1 cellular context compared by ENCODE assay signal in the genomic region with DNA sequence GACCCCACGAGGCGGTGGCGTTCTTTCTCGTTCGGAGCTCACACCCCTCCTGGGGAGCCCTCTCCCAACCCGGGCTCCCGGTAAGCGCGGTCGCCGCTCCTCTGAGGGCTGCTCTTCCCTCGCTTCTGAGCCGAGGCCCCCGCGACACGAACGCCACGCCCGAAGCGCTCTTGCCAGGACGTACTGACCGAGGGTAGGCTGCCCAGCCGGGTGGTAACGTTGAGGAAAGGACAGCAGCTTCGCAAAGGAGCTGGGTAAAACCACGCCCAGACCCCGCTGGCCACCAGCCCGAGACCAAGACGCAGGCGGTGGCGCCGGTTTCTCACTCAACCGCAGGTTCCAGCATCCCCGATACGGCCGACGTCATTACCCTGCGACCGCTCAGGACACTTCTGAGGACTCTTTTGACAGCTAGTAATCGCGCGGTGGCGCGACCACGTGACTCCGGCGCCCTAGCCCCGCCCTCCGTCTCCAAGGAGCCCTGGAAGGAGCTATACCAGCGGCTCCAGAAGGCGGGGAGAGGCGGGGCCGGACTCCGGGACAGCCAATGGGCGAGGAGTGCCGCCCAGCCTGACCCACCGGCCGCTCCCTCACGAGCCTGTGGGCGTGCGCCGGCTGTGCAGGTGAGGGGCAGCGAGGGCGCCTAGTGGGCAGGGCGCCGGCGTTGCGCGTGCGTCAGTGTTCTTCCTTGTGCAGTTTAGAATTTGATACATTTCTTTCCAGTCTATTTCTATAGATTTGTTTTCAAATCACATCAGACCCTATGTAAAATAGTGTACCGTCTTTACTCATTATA.
TF ChIP-seq lines count a peak whose summit lies in the region.

No MANE protein-coding gene starts in this region.

TF ChIP-seq in HepG2, 621 proteins besides CTCF, POLR2A, EP300 and RAD21 (continues in another document):
- TF ChIP-seq MTA3 (CRISPR knock-in tag; IDR thresholded peaks at IDR 0.05) (no peak), ZNF530 (CRISPR knock-in tag; IDR thresholded peaks at IDR 0.05; ENCODE audit: low read depth) (no peak; the same call in 1 of the 2 replicates), ZNF160 (CRISPR knock-in tag; IDR thresholded peaks at IDR 0.05) (0 out of 2 replicates have a peak, but pooled peaks have one; percentile 86), HOXA9 (CRISPR knock-in tag; IDR thresholded peaks at IDR 0.05; ENCODE audit: borderline replicate concordance) (no peak), ZFYVE20 (CRISPR knock-in tag; IDR thresholded peaks at IDR 0.05; ENCODE audit: borderline replicate concordance, low read depth) (no peak), ZNF430 (CRISPR knock-in tag; IDR thresholded peaks at IDR 0.05) (peak; percentile 26; the same call in 1 of the 2 replicates), RAD51 (IDR thresholded peaks at IDR 0.05; ENCODE audit: borderline replicate concordance) (peak; percentile 96), KDM5B (CRISPR knock-in tag; IDR thresholded peaks at IDR 0.05; ENCODE audit: borderline replicate concordance) (peak; percentile 96), RFX5 (IDR thresholded peaks at IDR 0.05; ENCODE audit: low read depth, low read length) (no peak), HNF4A (CRISPR knock-in tag; IDR thresholded peaks at IDR 0.05) (0 out of 2 replicates have a peak, but pooled peaks have one; percentile 21), FOSL2 (CRISPR knock-in tag; IDR thresholded peaks at IDR 0.05) (peak; percentile 53; the same call in 1 of the 2 replicates), ATRX (CRISPR knock-in tag; IDR thresholded peaks at IDR 0.05; ENCODE audit: borderline replicate concordance) (no peak), RFX3 (CRISPR knock-in tag; IDR thresholded peaks at IDR 0.05) (peak; percentile 72), RCOR2 (CRISPR knock-in tag; IDR thresholded peaks at IDR 0.05) (peak; percentile 57; the same call in 1 of the 2 replicates), AGO2 (optimal IDR thresholded peaks at IDR 0.05; ENCODE audit: low read depth, low read length) (peak; percentile 91), CBX5 (CRISPR knock-in tag; IDR thresholded peaks at IDR 0.05; ENCODE audit: borderline replicate concordance) (peak; percentile 83; the same call in 1 of the 2 replicates), NCOA2 (CRISPR knock-in tag; IDR thresholded peaks at IDR 0.05) (peak; percentile 13), ZNF841 (CRISPR knock-in tag; IDR thresholded peaks at IDR 0.05; ENCODE audit: borderline replicate concordance) (no peak), NKX3-1 (CRISPR knock-in tag; IDR thresholded peaks at IDR 0.05) (no peak)
- TF ChIP-seq, protein P1, sequence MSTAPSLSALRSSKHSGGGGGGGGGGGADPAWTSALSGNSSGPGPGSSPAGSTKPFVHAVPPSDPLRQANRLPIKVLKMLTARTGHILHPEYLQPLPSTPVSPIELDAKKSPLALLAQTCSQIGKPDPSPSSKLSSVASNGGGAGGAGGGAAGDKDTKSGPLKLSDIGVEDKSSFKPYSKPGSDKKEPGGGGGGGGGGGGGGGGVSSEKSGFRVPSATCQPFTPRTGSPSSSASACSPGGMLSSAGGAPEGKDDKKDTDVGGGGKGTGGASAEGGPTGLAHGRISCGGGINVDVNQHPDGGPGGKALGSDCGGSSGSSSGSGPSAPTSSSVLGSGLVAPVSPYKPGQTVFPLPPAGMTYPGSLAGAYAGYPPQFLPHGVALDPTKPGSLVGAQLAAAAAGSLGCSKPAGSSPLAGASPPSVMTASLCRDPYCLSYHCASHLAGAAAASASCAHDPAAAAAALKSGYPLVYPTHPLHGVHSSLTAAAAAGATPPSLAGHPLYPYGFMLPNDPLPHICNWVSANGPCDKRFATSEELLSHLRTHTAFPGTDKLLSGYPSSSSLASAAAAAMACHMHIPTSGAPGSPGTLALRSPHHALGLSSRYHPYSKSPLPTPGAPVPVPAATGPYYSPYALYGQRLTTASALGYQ (CRISPR knock-in tag; IDR thresholded peaks at IDR 0.05): peak; percentile 86; the same call in 1 of the 2 replicates
- TF ChIP-seq, protein P2, sequence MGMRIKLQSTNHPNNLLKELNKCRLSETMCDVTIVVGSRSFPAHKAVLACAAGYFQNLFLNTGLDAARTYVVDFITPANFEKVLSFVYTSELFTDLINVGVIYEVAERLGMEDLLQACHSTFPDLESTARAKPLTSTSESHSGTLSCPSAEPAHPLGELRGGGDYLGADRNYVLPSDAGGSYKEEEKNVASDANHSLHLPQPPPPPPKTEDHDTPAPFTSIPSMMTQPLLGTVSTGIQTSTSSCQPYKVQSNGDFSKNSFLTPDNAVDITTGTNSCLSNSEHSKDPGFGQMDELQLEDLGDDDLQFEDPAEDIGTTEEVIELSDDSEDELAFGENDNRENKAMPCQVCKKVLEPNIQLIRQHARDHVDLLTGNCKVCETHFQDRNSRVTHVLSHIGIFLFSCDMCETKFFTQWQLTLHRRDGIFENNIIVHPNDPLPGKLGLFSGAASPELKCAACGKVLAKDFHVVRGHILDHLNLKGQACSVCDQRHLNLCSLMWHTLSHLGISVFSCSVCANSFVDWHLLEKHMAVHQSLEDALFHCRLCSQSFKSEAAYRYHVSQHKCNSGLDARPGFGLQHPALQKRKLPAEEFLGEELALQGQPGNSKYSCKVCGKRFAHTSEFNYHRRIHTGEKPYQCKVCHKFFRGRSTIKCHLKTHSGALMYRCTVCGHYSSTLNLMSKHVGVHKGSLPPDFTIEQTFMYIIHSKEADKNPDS (CRISPR knock-in tag; IDR thresholded peaks at IDR 0.05): no peak
- TF ChIP-seq, protein P3, sequence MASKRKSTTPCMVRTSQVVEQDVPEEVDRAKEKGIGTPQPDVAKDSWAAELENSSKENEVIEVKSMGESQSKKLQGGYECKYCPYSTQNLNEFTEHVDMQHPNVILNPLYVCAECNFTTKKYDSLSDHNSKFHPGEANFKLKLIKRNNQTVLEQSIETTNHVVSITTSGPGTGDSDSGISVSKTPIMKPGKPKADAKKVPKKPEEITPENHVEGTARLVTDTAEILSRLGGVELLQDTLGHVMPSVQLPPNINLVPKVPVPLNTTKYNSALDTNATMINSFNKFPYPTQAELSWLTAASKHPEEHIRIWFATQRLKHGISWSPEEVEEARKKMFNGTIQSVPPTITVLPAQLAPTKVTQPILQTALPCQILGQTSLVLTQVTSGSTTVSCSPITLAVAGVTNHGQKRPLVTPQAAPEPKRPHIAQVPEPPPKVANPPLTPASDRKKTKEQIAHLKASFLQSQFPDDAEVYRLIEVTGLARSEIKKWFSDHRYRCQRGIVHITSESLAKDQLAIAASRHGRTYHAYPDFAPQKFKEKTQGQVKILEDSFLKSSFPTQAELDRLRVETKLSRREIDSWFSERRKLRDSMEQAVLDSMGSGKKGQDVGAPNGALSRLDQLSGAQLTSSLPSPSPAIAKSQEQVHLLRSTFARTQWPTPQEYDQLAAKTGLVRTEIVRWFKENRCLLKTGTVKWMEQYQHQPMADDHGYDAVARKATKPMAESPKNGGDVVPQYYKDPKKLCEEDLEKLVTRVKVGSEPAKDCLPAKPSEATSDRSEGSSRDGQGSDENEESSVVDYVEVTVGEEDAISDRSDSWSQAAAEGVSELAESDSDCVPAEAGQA (IDR thresholded peaks at IDR 0.05; ENCODE audit: low read depth): peak; percentile 92
- TF ChIP-seq, protein P3 (CRISPR knock-in tag; IDR thresholded peaks at IDR 0.05; ENCODE audit: borderline replicate concordance): no peak
- TF ChIP-seq, protein P4, sequence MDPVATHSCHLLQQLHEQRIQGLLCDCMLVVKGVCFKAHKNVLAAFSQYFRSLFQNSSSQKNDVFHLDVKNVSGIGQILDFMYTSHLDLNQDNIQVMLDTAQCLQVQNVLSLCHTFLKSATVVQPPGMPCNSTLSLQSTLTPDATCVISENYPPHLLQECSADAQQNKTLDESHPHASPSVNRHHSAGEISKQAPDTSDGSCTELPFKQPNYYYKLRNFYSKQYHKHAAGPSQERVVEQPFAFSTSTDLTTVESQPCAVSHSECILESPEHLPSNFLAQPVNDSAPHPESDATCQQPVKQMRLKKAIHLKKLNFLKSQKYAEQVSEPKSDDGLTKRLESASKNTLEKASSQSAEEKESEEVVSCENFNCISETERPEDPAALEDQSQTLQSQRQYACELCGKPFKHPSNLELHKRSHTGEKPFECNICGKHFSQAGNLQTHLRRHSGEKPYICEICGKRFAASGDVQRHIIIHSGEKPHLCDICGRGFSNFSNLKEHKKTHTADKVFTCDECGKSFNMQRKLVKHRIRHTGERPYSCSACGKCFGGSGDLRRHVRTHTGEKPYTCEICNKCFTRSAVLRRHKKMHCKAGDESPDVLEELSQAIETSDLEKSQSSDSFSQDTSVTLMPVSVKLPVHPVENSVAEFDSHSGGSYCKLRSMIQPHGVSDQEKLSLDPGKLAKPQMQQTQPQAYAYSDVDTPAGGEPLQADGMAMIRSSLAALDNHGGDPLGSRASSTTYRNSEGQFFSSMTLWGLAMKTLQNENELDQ (CRISPR knock-in tag; IDR thresholded peaks at IDR 0.05; ENCODE audit: borderline replicate concordance): no peak
- TF ChIP-seq, protein P5, sequence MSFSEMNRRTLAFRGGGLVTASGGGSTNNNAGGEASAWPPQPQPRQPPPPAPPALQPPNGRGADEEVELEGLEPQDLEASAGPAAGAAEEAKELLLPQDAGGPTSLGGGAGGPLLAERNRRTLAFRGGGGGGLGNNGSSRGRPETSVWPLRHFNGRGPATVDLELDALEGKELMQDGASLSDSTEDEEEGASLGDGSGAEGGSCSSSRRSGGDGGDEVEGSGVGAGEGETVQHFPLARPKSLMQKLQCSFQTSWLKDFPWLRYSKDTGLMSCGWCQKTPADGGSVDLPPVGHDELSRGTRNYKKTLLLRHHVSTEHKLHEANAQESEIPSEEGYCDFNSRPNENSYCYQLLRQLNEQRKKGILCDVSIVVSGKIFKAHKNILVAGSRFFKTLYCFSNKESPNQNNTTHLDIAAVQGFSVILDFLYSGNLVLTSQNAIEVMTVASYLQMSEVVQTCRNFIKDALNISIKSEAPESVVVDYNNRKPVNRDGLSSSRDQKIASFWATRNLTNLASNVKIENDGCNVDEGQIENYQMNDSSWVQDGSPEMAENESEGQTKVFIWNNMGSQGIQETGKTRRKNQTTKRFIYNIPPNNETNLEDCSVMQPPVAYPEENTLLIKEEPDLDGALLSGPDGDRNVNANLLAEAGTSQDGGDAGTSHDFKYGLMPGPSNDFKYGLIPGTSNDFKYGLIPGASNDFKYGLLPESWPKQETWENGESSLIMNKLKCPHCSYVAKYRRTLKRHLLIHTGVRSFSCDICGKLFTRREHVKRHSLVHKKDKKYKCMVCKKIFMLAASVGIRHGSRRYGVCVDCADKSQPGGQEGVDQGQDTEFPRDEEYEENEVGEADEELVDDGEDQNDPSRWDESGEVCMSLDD (CRISPR knock-in tag; IDR thresholded peaks at IDR 0.05; ENCODE audit: borderline replicate concordance): no peak; the same call in 1 of the 2 replicates
- TF ChIP-seq, protein P6, sequence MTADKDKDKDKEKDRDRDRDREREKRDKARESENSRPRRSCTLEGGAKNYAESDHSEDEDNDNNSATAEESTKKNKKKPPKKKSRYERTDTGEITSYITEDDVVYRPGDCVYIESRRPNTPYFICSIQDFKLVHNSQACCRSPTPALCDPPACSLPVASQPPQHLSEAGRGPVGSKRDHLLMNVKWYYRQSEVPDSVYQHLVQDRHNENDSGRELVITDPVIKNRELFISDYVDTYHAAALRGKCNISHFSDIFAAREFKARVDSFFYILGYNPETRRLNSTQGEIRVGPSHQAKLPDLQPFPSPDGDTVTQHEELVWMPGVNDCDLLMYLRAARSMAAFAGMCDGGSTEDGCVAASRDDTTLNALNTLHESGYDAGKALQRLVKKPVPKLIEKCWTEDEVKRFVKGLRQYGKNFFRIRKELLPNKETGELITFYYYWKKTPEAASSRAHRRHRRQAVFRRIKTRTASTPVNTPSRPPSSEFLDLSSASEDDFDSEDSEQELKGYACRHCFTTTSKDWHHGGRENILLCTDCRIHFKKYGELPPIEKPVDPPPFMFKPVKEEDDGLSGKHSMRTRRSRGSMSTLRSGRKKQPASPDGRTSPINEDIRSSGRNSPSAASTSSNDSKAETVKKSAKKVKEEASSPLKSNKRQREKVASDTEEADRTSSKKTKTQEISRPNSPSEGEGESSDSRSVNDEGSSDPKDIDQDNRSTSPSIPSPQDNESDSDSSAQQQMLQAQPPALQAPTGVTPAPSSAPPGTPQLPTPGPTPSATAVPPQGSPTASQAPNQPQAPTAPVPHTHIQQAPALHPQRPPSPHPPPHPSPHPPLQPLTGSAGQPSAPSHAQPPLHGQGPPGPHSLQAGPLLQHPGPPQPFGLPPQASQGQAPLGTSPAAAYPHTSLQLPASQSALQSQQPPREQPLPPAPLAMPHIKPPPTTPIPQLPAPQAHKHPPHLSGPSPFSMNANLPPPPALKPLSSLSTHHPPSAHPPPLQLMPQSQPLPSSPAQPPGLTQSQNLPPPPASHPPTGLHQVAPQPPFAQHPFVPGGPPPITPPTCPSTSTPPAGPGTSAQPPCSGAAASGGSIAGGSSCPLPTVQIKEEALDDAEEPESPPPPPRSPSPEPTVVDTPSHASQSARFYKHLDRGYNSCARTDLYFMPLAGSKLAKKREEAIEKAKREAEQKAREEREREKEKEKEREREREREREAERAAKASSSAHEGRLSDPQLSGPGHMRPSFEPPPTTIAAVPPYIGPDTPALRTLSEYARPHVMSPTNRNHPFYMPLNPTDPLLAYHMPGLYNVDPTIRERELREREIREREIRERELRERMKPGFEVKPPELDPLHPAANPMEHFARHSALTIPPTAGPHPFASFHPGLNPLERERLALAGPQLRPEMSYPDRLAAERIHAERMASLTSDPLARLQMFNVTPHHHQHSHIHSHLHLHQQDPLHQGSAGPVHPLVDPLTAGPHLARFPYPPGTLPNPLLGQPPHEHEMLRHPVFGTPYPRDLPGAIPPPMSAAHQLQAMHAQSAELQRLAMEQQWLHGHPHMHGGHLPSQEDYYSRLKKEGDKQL (CRISPR knock-in tag; IDR thresholded peaks at IDR 0.05; ENCODE audit: low read depth): 0 out of 2 replicates have a peak, but pooled peaks have one; percentile 19
- TF ChIP-seq, protein P7, sequence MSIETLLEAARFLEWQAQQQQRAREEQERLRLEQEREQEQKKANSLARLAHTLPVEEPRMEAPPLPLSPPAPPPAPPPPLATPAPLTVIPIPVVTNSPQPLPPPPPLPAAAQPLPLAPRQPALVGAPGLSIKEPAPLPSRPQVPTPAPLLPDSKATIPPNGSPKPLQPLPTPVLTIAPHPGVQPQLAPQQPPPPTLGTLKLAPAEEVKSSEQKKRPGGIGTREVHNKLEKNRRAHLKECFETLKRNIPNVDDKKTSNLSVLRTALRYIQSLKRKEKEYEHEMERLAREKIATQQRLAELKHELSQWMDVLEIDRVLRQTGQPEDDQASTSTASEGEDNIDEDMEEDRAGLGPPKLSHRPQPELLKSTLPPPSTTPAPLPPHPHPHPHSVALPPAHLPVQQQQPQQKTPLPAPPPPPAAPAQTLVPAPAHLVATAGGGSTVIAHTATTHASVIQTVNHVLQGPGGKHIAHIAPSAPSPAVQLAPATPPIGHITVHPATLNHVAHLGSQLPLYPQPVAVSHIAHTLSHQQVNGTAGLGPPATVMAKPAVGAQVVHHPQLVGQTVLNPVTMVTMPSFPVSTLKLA (IDR thresholded peaks at IDR 0.05): peak; percentile 79
